In genomic region chr14:73833530-73834257, GRCh38 we compare ENCODE assay signal across 11 cellular contexts. TPM values are rescaled to one million over a fixed set of nuclear protein-coding genes. Genes with fewer than 3 reads are reported as not detected.
DNase-seq lines count a peak whose midpoint lies in the region; ATAC-seq and TF ChIP-seq lines count a peak whose summit lies in the region.
"Had no signal": no experiment of that assay in that cellular context is flagged by ENCODE, and none has a peak within 500 bp of the region (broad histone marks: within the 10 kb centered on the region; RNA-seq: fewer than 3 reads in every experiment).

No MANE protein-coding gene starts in this region.

- peaks cover 5% of the 10 kb centered on the region for H3F3A ChIP-seq in neural progenitor cell (ENCODE audit: low read depth)

- POLR2A ChIA-PET in naive thymus-derived CD4-positive, alpha-beta T cell (lab: Charles Lee), result no interaction called here

- intact Hi-C loops in naive thymus-derived CD4-positive, alpha-beta T cell (cut with micrococcal nuclease), result no loop called here
- intact Hi-C loops in CD14-positive monocyte (cut with micrococcal nuclease) (loop anchor here in 1 of 2 donors (1.0 kb wide), 1 partner anchor 14 kb away; no protein-coding TSS in a partner anchor), natural killer cell (cut with micrococcal nuclease) (no loop called here)

- no peaks in the 10 kb centered on the region for H3K36me3 Mint-ChIP-seq in neural progenitor cell
- no peaks in the 10 kb centered on the region for H3K36me3 Mint-ChIP-seq in naive thymus-derived CD4-positive, alpha-beta T cell
- no peaks in the 10 kb centered on the region for H3K36me3 Mint-ChIP-seq in CD14-positive monocyte
- H3K36me3 Mint-ChIP-seq in natural killer cell, result no peaks in the 10 kb centered on the region
- H3K36me3 Mint-ChIP-seq: CD4-positive, CD25-positive, alpha-beta regulatory T cell had no signal

- no peaks in the 10 kb centered on the region for H3K9me3 ChIP-seq in neural progenitor cell (ENCODE audit: low read depth)
- H3K9me3 ChIP-seq in naive thymus-derived CD4-positive, alpha-beta T cell (ENCODE audit: control insufficient read depth in 2 of 3, low read length in 3 of 3), result no peaks in the 10 kb centered on the region

- DNase-seq in Ammon's horn (ENCODE audit: low spot score) (peak; percentile 34), RPMI7951 (ENCODE audit: low read depth) (peak; percentile 91), foreskin melanocyte (peak; percentile 71), neural progenitor cell (ENCODE audit: low spot score) (peak; percentile 23), CD14-positive monocyte (ENCODE audit: low spot score) (no peak), natural killer cell (no peak)
- no peak for DNase-seq in naive thymus-derived CD4-positive, alpha-beta T cell
- DNase-seq: CD4-positive, CD25-positive, alpha-beta regulatory T cell; RPMI8226 had no signal

- CTCF ChIA-PET in naive thymus-derived CD4-positive, alpha-beta T cell (lab: Charles Lee), result no interaction called here

- no peaks in the 10 kb centered on the region for H3K27me3 ChIP-seq in neural progenitor cell
- no peaks in the 10 kb centered on the region for H3K27me3 ChIP-seq in naive thymus-derived CD4-positive, alpha-beta T cell (ENCODE audit: control insufficient read depth in 2 of 2, insufficient read depth in 2 of 2, low read length in 2 of 2)
- H3K27me3 ChIP-seq: dorsolateral prefrontal cortex had no signal

- no peaks in the 10 kb centered on the region for H3K36me3 ChIP-seq in neural progenitor cell
- no peaks in the 10 kb centered on the region for H3K36me3 ChIP-seq in naive thymus-derived CD4-positive, alpha-beta T cell (ENCODE audit: control insufficient read depth in 2 of 3, insufficient read depth in 3 of 3, low read length in 3 of 3)

- no peaks in the 10 kb centered on the region for H3K79me2 ChIP-seq in neural progenitor cell (ENCODE audit: low read depth)

- H3K4me1 Mint-ChIP-seq in neural progenitor cell (peaks cover 26% of the 10 kb centered on the region), CD14-positive monocyte (peaks cover 13% of the 10 kb centered on the region), natural killer cell (peaks cover 0 to 7% of the 10 kb centered on the region in 2 donors)
- H3K4me1 Mint-ChIP-seq in naive thymus-derived CD4-positive, alpha-beta T cell, result peaks cover 0 to 16% (median 0%) of the 10 kb centered on the region in 7 donors

- no peak overlapping the region for H3K27ac ChIP-seq in neural progenitor cell
- H3K27ac ChIP-seq in naive thymus-derived CD4-positive, alpha-beta T cell (ENCODE audit: low read depth, low read length), result no peak overlapping the region

- H4K20me1 ChIP-seq in neural progenitor cell (ENCODE audit: low read depth), result no peaks in the 10 kb centered on the region

- no peak overlapping the region for H3K27ac Mint-ChIP-seq in neural progenitor cell
- no peak overlapping the region for H3K27ac Mint-ChIP-seq in naive thymus-derived CD4-positive, alpha-beta T cell
- H3K27ac Mint-ChIP-seq in CD14-positive monocyte, result peak overlapping the region in 1 of 7 donors; percentile 68
- no peak overlapping the region for H3K27ac Mint-ChIP-seq in natural killer cell

- no peak overlapping the region for H3K4me3 Mint-ChIP-seq in neural progenitor cell
- H3K4me3 Mint-ChIP-seq in naive thymus-derived CD4-positive, alpha-beta T cell, result no peak overlapping the region
- no peak overlapping the region for H3K4me3 Mint-ChIP-seq in CD14-positive monocyte
- H3K4me3 Mint-ChIP-seq in natural killer cell, result no peak overlapping the region
- H3K4me3 Mint-ChIP-seq: CD4-positive, CD25-positive, alpha-beta regulatory T cell had no signal

- H2AFZ ChIP-seq in neural progenitor cell (replicated peaks), result peak overlapping the region; percentile 38

- no peaks in the 10 kb centered on the region for H3K9me3 Mint-ChIP-seq in neural progenitor cell
- H3K9me3 Mint-ChIP-seq in naive thymus-derived CD4-positive, alpha-beta T cell, result no peaks in the 10 kb centered on the region
- peaks cover 0 to 1% (median 0%) of the 10 kb centered on the region in 7 donors for H3K9me3 Mint-ChIP-seq in CD14-positive monocyte
- no peaks in the 10 kb centered on the region for H3K9me3 Mint-ChIP-seq in natural killer cell
- H3K9me3 Mint-ChIP-seq: CD4-positive, CD25-positive, alpha-beta regulatory T cell had no signal

- H3K27me3 Mint-ChIP-seq in neural progenitor cell (ENCODE audit: insufficient read depth, low read depth) (peaks cover 4% of the 10 kb centered on the region), CD14-positive monocyte (ENCODE audit: low read depth in 3 of 3) (peaks cover 0 to 5% (median 2%) of the 10 kb centered on the region in 3 donors), natural killer cell (ENCODE audit: low read depth in 2 of 2) (no peaks in the 10 kb centered on the region)
- H3K27me3 Mint-ChIP-seq in naive thymus-derived CD4-positive, alpha-beta T cell, result no peaks in the 10 kb centered on the region
- H3K27me3 Mint-ChIP-seq: CD4-positive, CD25-positive, alpha-beta regulatory T cell had no signal

- H3K9ac ChIP-seq in neural progenitor cell, result no peak overlapping the region

- no peak for ATAC-seq in naive thymus-derived CD4-positive, alpha-beta T cell
- ATAC-seq in HG03025 (IDR thresholded peaks at IDR 0.05; ENCODE audit: low FRiP score, unreplicated experiment) (no peak), natural killer cell (no peak)

- H3K4me1 ChIP-seq in neural progenitor cell, result peaks cover 22% of the 10 kb centered on the region
- H3K4me1 ChIP-seq in naive thymus-derived CD4-positive, alpha-beta T cell (ENCODE audit: control insufficient read depth in 2 of 2, insufficient read depth in 2 of 2, low read length in 2 of 2), result no peaks in the 10 kb centered on the region

- peak overlapping the region; percentile 42 for H3K4me2 ChIP-seq in neural progenitor cell

- H3K4me3 ChIP-seq in neural progenitor cell, result no peak overlapping the region
- no peak overlapping the region for H3K4me3 ChIP-seq in naive thymus-derived CD4-positive, alpha-beta T cell (ENCODE audit: low read length)

- no peak for TF ChIP-seq CTCF in neural progenitor cell (IDR thresholded peaks at IDR 0.05)
- no peak for TF ChIP-seq CTCF in CD14-positive monocyte (IDR thresholded peaks at IDR 0.05)
- TF ChIP-seq CTCF in natural killer cell (IDR thresholded peaks at IDR 0.05), result no peak

RNA-seq across cellular contexts. Expression of gene PTGR2, which starts 17.9 kb away (rescaled TPM):
- total RNA-seq in RPMI7951 (2014; rRNA removed; shearing (Covaris generic)), result 4.9 and 5.1 TPM in 2 replicates
- 18.8 and 87.2 TPM in 2 replicates for total RNA-seq in neural progenitor cell (ENCODE audit: low replicate concordance)
- total RNA-seq in naive thymus-derived CD4-positive, alpha-beta T cell, result 1 to 10 TPM; 1.2 to 7.9 (median 1.8) TPM
- 1 to 10 TPM; 3.4 to 6.5 TPM for polyA plus RNA-seq in naive thymus-derived CD4-positive, alpha-beta T cell
- 1 to 10 TPM; 1.1 to 3.8 TPM for polyA plus RNA-seq in CD14-positive monocyte
- 1 to 10 TPM in 2 of 3 donors, under 1 TPM in 1; 0.48 to 1.5 (median 1.5) TPM for total RNA-seq in natural killer cell

RNA-seq across cellular contexts. Expression of gene ZNF410, which starts 53.0 kb away (rescaled TPM):
- 64.9 and 67.9 TPM in 2 replicates for total RNA-seq in RPMI7951 (2014; rRNA removed; shearing (Covaris generic))
- total RNA-seq in neural progenitor cell (ENCODE audit: low replicate concordance), result 55.1 and 56.4 TPM in 2 replicates
- 10 to 100 TPM; 44.8 to 79.7 (median 51.1) TPM for total RNA-seq in naive thymus-derived CD4-positive, alpha-beta T cell
- polyA plus RNA-seq in naive thymus-derived CD4-positive, alpha-beta T cell, result 10 to 100 TPM; 66.3 to 69.8 TPM
- polyA plus RNA-seq in CD14-positive monocyte, result 10 to 100 TPM; 42.5 to 53.3 TPM
- 100 to 1,000 TPM; 111 to 118 (median 113) TPM for total RNA-seq in natural killer cell

Comparison
In these comparisons a context has a peak if more than half of its experiments do, and no peak if none do; other contexts are left out.
1. DNase-seq: peak in Ammon's horn (single experiment), RPMI7951 (single experiment), foreskin melanocyte (single experiment) and neural progenitor cell (single experiment); none in naive thymus-derived CD4-positive, alpha-beta T cell (0 of 9), CD14-positive monocyte (single experiment) and natural killer cell (single experiment).